9 cellular contexts compared by ENCODE assay signal in genomic region chr11:76598426-76598839, GRCh38.
DNase-seq lines count a peak whose midpoint lies in the region; ATAC-seq and TF ChIP-seq lines count a peak whose summit lies in the region.
"Had no signal": no experiment of that assay in that cellular context is flagged by ENCODE, and none has a peak within 500 bp of the region (broad histone marks: within the 10 kb centered on the region; RNA-seq: fewer than 3 reads in every experiment).

No MANE protein-coding gene starts in this region.

- no peak overlapping the region for H3K4me2 ChIP-seq in hepatocyte

- WGBS in hepatocyte (ENCODE audit: low lambda C conversion rate, missing lambda C conversion rate) = 39% methylated on average over 5 of the region's 6 CpGs

- peak; percentile 26 for TF ChIP-seq CTCF in LNCaP clone FGC (IDR thresholded peaks at IDR 0.05; ENCODE audit: control insufficient read depth, extremely low read depth, insufficient read depth)
- TF ChIP-seq CTCF in hepatocyte (IDR thresholded peaks at IDR 0.05; ENCODE audit: poor library complexity) = peak; percentile 45
- TF ChIP-seq CTCF in uterus (IDR thresholded peaks at IDR 0.05) = peak; percentile 17 to 54 (median 44)

- H3K9me3 ChIP-seq in hepatocyte (ENCODE audit: low read depth) = no peaks in the 10 kb centered on the region
- no peaks in the 10 kb centered on the region for H3K9me3 ChIP-seq in uterus

- peaks cover 19% of the 10 kb centered on the region for H3K4me1 Mint-ChIP-seq in activated CD8-positive, alpha-beta memory T cell treated with anti-CD3 and anti-CD28 coated beads, Interleukin-2, amount 10 ng/mL, durations not matched to agents 7 days and 5 days
- H3K4me1 Mint-ChIP-seq in activated CD4-positive, alpha-beta memory T cell treated with anti-CD3 and anti-CD28 coated beads, Interleukin-2, amount 10 ng/mL, durations not matched to agents 7 days and 5 days = peaks cover 44% of the 10 kb centered on the region
- H3K4me1 Mint-ChIP-seq: activated naive CD4-positive, alpha-beta T cell treated with anti-CD3 and anti-CD28 coated beads, Interleukin-2, amount 50 U/mL, for 24 hours had no signal

- no peaks in the 10 kb centered on the region for H3K27me3 ChIP-seq in hepatocyte
- no peaks in the 10 kb centered on the region for H3K27me3 ChIP-seq in uterus

- peak; percentile 66 for ATAC-seq in activated CD8-positive, alpha-beta memory T cell treated with anti-CD3 and anti-CD28 coated beads, Interleukin-2, amount 10 ng/mL, durations not matched to agents 7 days and 5 days

- H3K4me3 Mint-ChIP-seq in activated CD8-positive, alpha-beta memory T cell treated with anti-CD3 and anti-CD28 coated beads, Interleukin-2, amount 10 ng/mL, durations not matched to agents 7 days and 5 days = no peak overlapping the region
- H3K4me3 Mint-ChIP-seq in activated CD4-positive, alpha-beta memory T cell treated with anti-CD3 and anti-CD28 coated beads, Interleukin-2, amount 10 ng/mL, durations not matched to agents 7 days and 5 days = no peak overlapping the region
- H3K4me3 Mint-ChIP-seq: activated naive CD4-positive, alpha-beta T cell treated with anti-CD3 and anti-CD28 coated beads, Interleukin-2, amount 50 U/mL, for 24 hours had no signal

- H3K27ac ChIP-seq in hepatocyte (no peak overlapping the region), uterus (no peak overlapping the region)

- H3K9me3 Mint-ChIP-seq in activated CD8-positive, alpha-beta memory T cell treated with anti-CD3 and anti-CD28 coated beads, Interleukin-2, amount 10 ng/mL, durations not matched to agents 7 days and 5 days (ENCODE audit: low read depth) = no peaks in the 10 kb centered on the region
- peaks cover 6% of the 10 kb centered on the region for H3K9me3 Mint-ChIP-seq in activated CD4-positive, alpha-beta memory T cell treated with anti-CD3 and anti-CD28 coated beads, Interleukin-2, amount 10 ng/mL, durations not matched to agents 7 days and 5 days
- H3K9me3 Mint-ChIP-seq: activated naive CD4-positive, alpha-beta T cell treated with anti-CD3 and anti-CD28 coated beads, Interleukin-2, amount 50 U/mL, for 24 hours had no signal

- H3K9me2 ChIP-seq in hepatocyte (replicated peaks; ENCODE audit: insufficient read depth) = no peaks in the 10 kb centered on the region

- intact Hi-C loops in uterus (cut with DNase I; ENCODE audit: low total_unique reads) = no loop called here

- H4K20me1 ChIP-seq in hepatocyte (ENCODE audit: insufficient read depth, poor library complexity, severe bottlenecking) = no peaks in the 10 kb centered on the region

- CTCF ChIA-PET in activated CD8-positive, alpha-beta memory T cell treated with anti-CD3 and anti-CD28 coated beads, Interleukin-2, amount 10 ng/mL, durations not matched to agents 7 days and 5 days (lab: Charles Lee) = interaction anchor here (0.7 to 1.4 kb wide), 9 partner anchors 9 to 125 kb away, joined by 3 to 5 read pairs (median 3); no protein-coding TSS in a partner anchor
- CTCF ChIA-PET in activated CD4-positive, alpha-beta memory T cell treated with anti-CD3 and anti-CD28 coated beads, Interleukin-2, amount 10 ng/mL, durations not matched to agents 7 days and 5 days (lab: Charles Lee) = interaction anchor here (0.6 to 2.0 kb wide), 14 partner anchors 9 to 181 kb away, joined by 3 to 13 read pairs (median 4); no protein-coding TSS in a partner anchor

- H3K4me3 ChIP-seq in LNCaP clone FGC (ENCODE audit: low read depth, low read length) (no peak overlapping the region), hepatocyte (no peak overlapping the region), uterus (no peak overlapping the region)

- no peaks in the 10 kb centered on the region for H3K36me3 Mint-ChIP-seq in activated CD8-positive, alpha-beta memory T cell treated with anti-CD3 and anti-CD28 coated beads, Interleukin-2, amount 10 ng/mL, durations not matched to agents 7 days and 5 days
- peaks cover 8% of the 10 kb centered on the region for H3K36me3 Mint-ChIP-seq in activated CD4-positive, alpha-beta memory T cell treated with anti-CD3 and anti-CD28 coated beads, Interleukin-2, amount 10 ng/mL, durations not matched to agents 7 days and 5 days (ENCODE audit: low read depth)
- H3K36me3 Mint-ChIP-seq: activated naive CD4-positive, alpha-beta T cell treated with anti-CD3 and anti-CD28 coated beads, Interleukin-2, amount 50 U/mL, for 24 hours had no signal

- H3K4me1 ChIP-seq in hepatocyte (ENCODE audit: insufficient read depth) (peaks cover 11% of the 10 kb centered on the region), uterus (peaks cover 0 to 10% of the 10 kb centered on the region in 2 donors)

- H2AFZ ChIP-seq in hepatocyte = no peak overlapping the region

- DNase-seq in activated CD8-positive, alpha-beta memory T cell treated with anti-CD3 and anti-CD28 coated beads, Interleukin-2, amount 10 ng/mL, durations not matched to agents 7 days and 5 days = no peak
- DNase-seq in activated CD8-positive, alpha-beta memory T cell treated with anti-CD3 and anti-CD28 coated beads, Interleukin-2, amount 50 U/mL, for 48 hours = no peak
- DNase-seq in LNCaP clone FGC (ENCODE audit: low read depth) = no peak
- peak; percentile 21 for DNase-seq in activated CD4-positive, alpha-beta memory T cell treated with anti-CD3 and anti-CD28 coated beads, Interleukin-2, amount 10 ng/mL, durations not matched to agents 7 days and 5 days
- DNase-seq in hepatocyte (ENCODE audit: low spot score) = peak; percentile 36
- peak in 1 of 2 donors; percentile 26 for DNase-seq in uterus
- no peak for DNase-seq in hippocampal formation (lab: John Stamatoyannopoulos, UW)
- no peak for DNase-seq in amniotic stem cell (lab: John Stamatoyannopoulos, UW)

- H3K79me2 ChIP-seq in hepatocyte = no peaks in the 10 kb centered on the region

- POLR2A ChIA-PET in activated CD4-positive, alpha-beta memory T cell treated with anti-CD3 and anti-CD28 coated beads, Interleukin-2, amount 10 ng/mL, durations not matched to agents 7 days and 5 days (lab: Charles Lee) = interaction anchor here (1.3 to 1.6 kb wide), 2 partner anchors 10 to 86 kb away, joined by 4 to 9 read pairs; no protein-coding TSS in a partner anchor

- TF ChIP-seq POLR2A in uterus (IDR thresholded peaks at IDR 0.05) = no peak

- H3K36me3 ChIP-seq in hepatocyte (replicated peaks; ENCODE audit: insufficient read depth, low read depth) = no peaks in the 10 kb centered on the region
- no peaks in the 10 kb centered on the region for H3K36me3 ChIP-seq in uterus

- no peaks in the 10 kb centered on the region for H3K27me3 Mint-ChIP-seq in activated CD8-positive, alpha-beta memory T cell treated with anti-CD3 and anti-CD28 coated beads, Interleukin-2, amount 10 ng/mL, durations not matched to agents 7 days and 5 days
- H3K27me3 Mint-ChIP-seq in activated CD4-positive, alpha-beta memory T cell treated with anti-CD3 and anti-CD28 coated beads, Interleukin-2, amount 10 ng/mL, durations not matched to agents 7 days and 5 days = peaks cover 3% of the 10 kb centered on the region

- H3K27ac Mint-ChIP-seq in activated CD8-positive, alpha-beta memory T cell treated with anti-CD3 and anti-CD28 coated beads, Interleukin-2, amount 10 ng/mL, durations not matched to agents 7 days and 5 days = no peak overlapping the region
- H3K27ac Mint-ChIP-seq in activated CD4-positive, alpha-beta memory T cell treated with anti-CD3 and anti-CD28 coated beads, Interleukin-2, amount 10 ng/mL, durations not matched to agents 7 days and 5 days = no peak overlapping the region
- H3K27ac Mint-ChIP-seq: activated naive CD4-positive, alpha-beta T cell treated with anti-CD3 and anti-CD28 coated beads, Interleukin-2, amount 50 U/mL, for 24 hours had no signal

Comparison
In these comparisons a context has a peak if more than half of its experiments do, and no peak if none do; other contexts are left out.
1. DNase-seq: peak in activated CD4-positive, alpha-beta memory T cell treated with anti-CD3 and anti-CD28 coated beads, Interleukin-2, amount 10 ng/mL, durations not matched to agents 7 days and 5 days (single experiment) and hepatocyte (single experiment); none in activated CD8-positive, alpha-beta memory T cell treated with anti-CD3 and anti-CD28 coated beads, Interleukin-2, amount 10 ng/mL, durations not matched to agents 7 days and 5 days (single experiment), activated CD8-positive, alpha-beta memory T cell treated with anti-CD3 and anti-CD28 coated beads, Interleukin-2, amount 50 U/mL, for 48 hours (single experiment), LNCaP clone FGC (single experiment), hippocampal formation (0 of 2) and amniotic stem cell (single experiment).
2. Peak in every context shown above with its lines, with median percentiles within 50 percentile points of each other: CTCF ChIP-seq.